ENCODE assay signal across 31 cellular contexts in the genomic region with DNA sequence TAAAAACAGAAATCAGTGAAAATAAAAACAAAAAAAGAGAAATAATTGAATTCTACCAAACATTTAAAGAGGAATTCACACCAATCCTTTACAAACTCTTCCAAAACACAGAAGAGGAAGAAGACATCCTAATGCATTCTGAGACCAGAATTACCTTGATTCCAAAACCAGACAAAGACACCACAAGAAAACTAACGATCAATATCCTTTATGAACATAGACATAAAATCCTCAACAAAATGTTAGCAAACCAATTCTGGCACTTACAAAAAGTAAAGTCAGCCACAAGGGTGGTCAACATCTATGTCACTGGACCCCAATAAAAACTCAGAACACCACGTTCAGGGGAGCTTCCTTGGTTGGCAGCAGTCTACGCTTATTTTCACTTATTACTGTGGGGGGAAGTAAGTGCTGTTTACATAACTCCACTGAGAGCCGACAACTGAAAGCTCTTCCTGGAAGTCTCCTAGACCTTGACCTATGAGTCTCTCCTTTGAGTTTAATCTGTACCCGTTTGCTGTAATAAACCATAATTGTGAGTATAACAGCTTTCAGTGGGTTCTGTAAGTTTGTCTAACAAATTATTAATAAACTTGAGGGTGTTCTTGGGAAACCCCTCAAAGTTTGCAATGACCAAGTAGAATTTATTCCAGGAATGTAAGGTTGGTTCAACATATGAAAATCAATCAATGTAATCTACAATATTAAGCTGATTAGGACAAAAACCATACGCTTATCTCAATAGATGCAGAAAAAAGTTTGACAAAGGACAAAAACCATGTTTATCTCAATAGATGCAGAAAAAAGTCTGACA. TPM values are rescaled to one million over a fixed set of nuclear protein-coding genes. Genes with fewer than 3 reads are reported as not detected.
"Had no signal": no experiment of that assay in that cellular context is flagged by ENCODE, and none has a peak within 500 bp of the region (broad histone marks: within the 10 kb centered on the region; RNA-seq: fewer than 3 reads in every experiment).

No MANE protein-coding gene starts in this region.

- H3K27me3 Mint-ChIP-seq: activated B cell treated with CpG ODN at 0.5 μM for 24 hours; activated CD8-positive, alpha-beta T cell treated with anti-CD3 and anti-CD28 coated beads for 36 hours; activated naive CD8-positive, alpha-beta T cell; naive thymus-derived CD4-positive, alpha-beta T cell; stimulated activated naive CD8-positive, alpha-beta T cell treated with anti-CD3 and anti-CD28 coated beads, Interleukin-15, Interleukin-2, amounts not matched to agents 100 ng/mL and 50 ng/mL, for 24 hours; T-helper 17 cell; type B pancreatic cell had no signal

- ATAC-seq: activated CD8-positive, alpha-beta T cell treated with anti-CD3 and anti-CD28 coated beads for 36 hours; body of pancreas; foreskin keratinocyte; heart left ventricle; left ventricle myocardium superior; naive thymus-derived CD4-positive, alpha-beta T cell; SK-N-SH treated with all-trans-retinoic acid at 6 μM for 48 hours; stimulated activated effector memory CD8-positive, alpha-beta T cell treated with anti-CD3 and anti-CD28 coated beads, Interleukin-12 subunit alpha, Interleukin-12 subunit beta, amount 100 ng/mL, for 72 hours; T-helper 17 cell had no signal

- H3K9me3 Mint-ChIP-seq: activated CD8-positive, alpha-beta T cell treated with anti-CD3 and anti-CD28 coated beads for 36 hours; activated T-helper 2 cell treated with anti-CD3 and anti-CD28 coated beads, Interferon-gamma antibody, Interleukin-2, Interleukin-4, amounts not matched to agents 10 μg/mL and 5 μg/mL and 100 μg/mL, durations not matched to agents 14 hours and 24 hours and 36 hours; naive thymus-derived CD4-positive, alpha-beta T cell; stimulated activated effector memory CD8-positive, alpha-beta T cell treated with anti-CD3 and anti-CD28 coated beads, Interleukin-12 subunit alpha, Interleukin-12 subunit beta, amount 100 ng/mL, for 72 hours had no signal

- H3K4me3 Mint-ChIP-seq: activated B cell treated with CpG ODN at 0.5 μM for 24 hours; activated CD8-positive, alpha-beta T cell treated with anti-CD3 and anti-CD28 coated beads for 36 hours; activated naive CD8-positive, alpha-beta T cell; endodermal cell; mesothelial cell of epicardium; naive thymus-derived CD4-positive, alpha-beta T cell; neural crest cell; stimulated activated effector memory CD8-positive, alpha-beta T cell treated with anti-CD3 and anti-CD28 coated beads, Interleukin-12 subunit alpha, Interleukin-12 subunit beta, amount 100 ng/mL, for 72 hours; stimulated activated naive CD8-positive, alpha-beta T cell treated with anti-CD3 and anti-CD28 coated beads, Interleukin-15, Interleukin-2, amounts not matched to agents 100 ng/mL and 50 ng/mL, for 24 hours; T-helper 17 cell; type B pancreatic cell had no signal

- H3K4me3 ChIP-seq: body of pancreas, esophagus muscularis mucosa, heart left ventricle, right atrium auricular region had no signal

- H3K9me3 ChIP-seq: body of pancreas, esophagus muscularis mucosa, heart left ventricle, right atrium auricular region had no signal

- H3K4me1 ChIP-seq: body of pancreas, foreskin keratinocyte, right atrium auricular region had no signal

- H3K4me1 Mint-ChIP-seq: activated B cell treated with CpG ODN at 0.5 μM for 24 hours, endodermal cell, mesothelial cell of epicardium, neural crest cell had no signal

- H3K27me3 ChIP-seq: body of pancreas, esophagus muscularis mucosa, foreskin keratinocyte, heart left ventricle, right atrium auricular region had no signal

- H3K27ac ChIP-seq: body of pancreas, esophagus muscularis mucosa, foreskin keratinocyte, right atrium auricular region had no signal

- H3K27ac Mint-ChIP-seq: activated B cell treated with CpG ODN at 0.5 μM for 24 hours; activated CD8-positive, alpha-beta T cell treated with anti-CD3 and anti-CD28 coated beads for 36 hours; activated naive CD8-positive, alpha-beta T cell; activated T-helper 2 cell treated with anti-CD3 and anti-CD28 coated beads, Interferon-gamma antibody, Interleukin-2, Interleukin-4, amounts not matched to agents 10 μg/mL and 5 μg/mL and 100 μg/mL, durations not matched to agents 14 hours and 24 hours and 36 hours; endodermal cell; mesothelial cell of epicardium; stimulated activated effector memory CD8-positive, alpha-beta T cell treated with anti-CD3 and anti-CD28 coated beads, Interleukin-12 subunit alpha, Interleukin-12 subunit beta, amount 100 ng/mL, for 72 hours; stimulated activated naive CD8-positive, alpha-beta T cell treated with anti-CD3 and anti-CD28 coated beads, Interleukin-15, Interleukin-2, amounts not matched to agents 100 ng/mL and 50 ng/mL, for 24 hours; T-helper 17 cell; type B pancreatic cell had no signal

- DNase-seq: activated B cell treated with CpG ODN at 0.5 μM for 24 hours; activated CD4-positive, alpha-beta T cell treated with anti-CD3 and anti-CD28 coated beads, Interleukin-2, amount 50 U/mL, for 1 hour; activated CD8-positive, alpha-beta T cell treated with anti-CD3 and anti-CD28 coated beads for 36 hours; activated T-cell treated with anti-CD3 and anti-CD28 coated beads, Interleukin-2, amount 50 U/mL, for 48 hours; aorta; body of pancreas; endodermal cell; foreskin keratinocyte; heart left ventricle; kidney glomerular epithelial cell; left ventricle myocardium superior; mammary epithelial cell; naive thymus-derived CD4-positive, alpha-beta T cell; occipital lobe; stimulated activated CD4-positive, alpha-beta T cell treated with anti-CD3 and anti-CD28 coated beads, Interleukin-12 subunit alpha, Interleukin-12 subunit beta, amount 100 ng/mL, for 4 hours; stimulated activated CD4-positive, alpha-beta T cell treated with anti-CD3 and anti-CD28 coated beads, Interleukin-4, amount 100 ng/mL, for 24 hours; substantia nigra; T-helper 17 cell; T1000 had no signal

RNA-seq across cellular contexts. Expression of a gene that starts 53.0 kb away (rescaled TPM):
- total RNA-seq: activated B cell treated with CpG ODN at 0.5 μM for 24 hours; activated CD8-positive, alpha-beta T cell treated with anti-CD3 and anti-CD28 coated beads for 36 hours; activated T-helper 2 cell treated with anti-CD3 and anti-CD28 coated beads, Interferon-gamma antibody, Interleukin-2, Interleukin-4, amounts not matched to agents 10 μg/mL and 5 μg/mL and 100 μg/mL, durations not matched to agents 14 hours and 24 hours and 36 hours; aorta; body of pancreas; endodermal cell; esophagus muscularis mucosa; foreskin keratinocyte; heart left ventricle; left ventricle myocardium superior; mammary epithelial cell; mesothelial cell of epicardium; naive thymus-derived CD4-positive, alpha-beta T cell; neural crest cell; occipital lobe; pulmonary artery endothelial cell; right atrium auricular region; T-helper 17 cell had no signal
- polyA plus RNA-seq: adipose tissue; aorta; foreskin keratinocyte; heart left ventricle; mammary epithelial cell; naive thymus-derived CD4-positive, alpha-beta T cell had no signal
